Comparison of ENCODE assay signal across 8 cellular contexts in genomic region chr9:35606138-35606504, GRCh38. TPM values are rescaled to one million over a fixed set of nuclear protein-coding genes. Genes with fewer than 3 reads are reported as not detected.
DNase-seq lines count a peak whose midpoint lies in the region; ATAC-seq and TF ChIP-seq lines count a peak whose summit lies in the region.

No MANE protein-coding gene starts in this region.

- no peaks in the 10 kb centered on the region for H3K27me3 ChIP-seq in left ventricle myocardium inferior (ENCODE audit: low read depth)
- no peaks in the 10 kb centered on the region for H3K27me3 ChIP-seq in adrenal gland
- no peaks in the 10 kb centered on the region for H3K27me3 ChIP-seq in right lobe of liver

- ATAC-seq in left ventricle myocardium superior (no peak), right lobe of liver (no peak)

- H3K4me1 ChIP-seq in left ventricle myocardium inferior (peaks cover 36% of the 10 kb centered on the region), adrenal gland (replicated peaks in 1 of 2) (peaks cover 13 to 23% of the 10 kb centered on the region in 2 donors), right lobe of liver (peaks cover 0 to 11% (median 3%) of the 10 kb centered on the region in 4 donors), urinary bladder (ENCODE audit: insufficient read depth) (no peaks in the 10 kb centered on the region)

- POLR2A ChIA-PET in HEK293T (lab: Yijun Ruan, JAX): no interaction called here

- 0 to 11% (median 5%) methylated on average over 5 of the region's 5 CpGs for WGBS in adrenal gland, 4 donors
- WGBS in right lobe of liver (ENCODE audit: insufficient coverage, low coverage, low lambda C conversion rate, missing lambda C conversion rate): 8% methylated on average over 2 of the region's 5 CpGs
- WGBS in urinary bladder: 8% methylated on average over 5 of the region's 5 CpGs

- DNase-seq in left ventricle myocardium inferior (no peak), left ventricle myocardium superior (no peak), adrenal gland (peak in 1 of 7 donors; percentile 38), right lobe of liver (no peak), head of caudate nucleus (no peak), posterior cingulate gyrus (no peak), HEK293T (ENCODE audit: extremely low spot score) (no peak)

- no peaks in the 10 kb centered on the region for H3K9me3 ChIP-seq in left ventricle myocardium inferior (replicated peaks)
- no peaks in the 10 kb centered on the region for H3K9me3 ChIP-seq in adrenal gland (replicated peaks in 1 of 3)
- H3K9me3 ChIP-seq in right lobe of liver: no peaks in the 10 kb centered on the region

- no peak for TF ChIP-seq CTCF in left ventricle myocardium inferior (IDR thresholded peaks at IDR 0.05; ENCODE audit: borderline replicate concordance)
- no peak for TF ChIP-seq CTCF in adrenal gland (IDR thresholded peaks at IDR 0.05)
- TF ChIP-seq CTCF in right lobe of liver (IDR thresholded peaks at IDR 0.05): no peak

- H3K36me3 ChIP-seq in left ventricle myocardium inferior (peaks cover 24% of the 10 kb centered on the region), adrenal gland (replicated peaks in 1 of 2) (peaks cover 0 to 25% of the 10 kb centered on the region in 2 donors), right lobe of liver (peaks cover 0 to 17% (median 6%) of the 10 kb centered on the region in 4 donors), urinary bladder (ENCODE audit: insufficient read depth) (peaks cover 6% of the 10 kb centered on the region)

- TF ChIP-seq POLR2A in adrenal gland (IDR thresholded peaks at IDR 0.05) (no peak), right lobe of liver (IDR thresholded peaks at IDR 0.05) (no peak)

- intact Hi-C loops in left ventricle myocardium inferior (cut with micrococcal nuclease) (no loop called here), left ventricle myocardium superior (cut with micrococcal nuclease) (no loop called here), adrenal gland (cut with DNase I) (loop anchor here in 1 of 2 donors (5.0 kb wide), 1 partner anchor 41 kb away; no protein-coding TSS in a partner anchor), right lobe of liver (cut with DNase I) (no loop called here), head of caudate nucleus (cut with DNase I) (loop anchor here (10.0 kb wide), 1 partner anchor 51 kb away; no protein-coding TSS in a partner anchor), posterior cingulate gyrus (cut with DNase I) (no loop called here)

- H3K4me3 ChIP-seq in left ventricle myocardium inferior (peak overlapping the region; percentile 82), adrenal gland (peak overlapping the region in 3 of 4 donors; percentile 13 to 100 (median 70)), right lobe of liver (peak overlapping the region; percentile 61 to 85 (median 68)), urinary bladder (ENCODE audit: low read depth, low read length) (peak overlapping the region; percentile 96)

- H3K27ac ChIP-seq in left ventricle myocardium inferior (replicated peaks) (peak overlapping the region; percentile 98), adrenal gland (peak overlapping the region in 2 of 5 donors; percentile 94), right lobe of liver (no peak overlapping the region), urinary bladder (ENCODE audit: low read depth) (no peak overlapping the region)

- CTCF ChIA-PET in HEK293T (lab: Yijun Ruan, JAX): no interaction called here

TF ChIP-seq in HEK293T, 16 proteins besides CTCF, POLR2A, EP300 and RAD21:
- TF ChIP-seq NFRKB (IDR thresholded peaks at IDR 0.05) (no peak), ZNF384 (IDR thresholded peaks at IDR 0.05) (no peak), CTBP1 (IDR thresholded peaks at IDR 0.05; ENCODE audit: borderline replicate concordance) (no peak), FOXM1 (IDR thresholded peaks at IDR 0.05; ENCODE audit: borderline replicate concordance) (no peak), ELF4 (IDR thresholded peaks at IDR 0.05) (no peak), HDGF (IDR thresholded peaks at IDR 0.05; ENCODE audit: borderline replicate concordance) (no peak), SUZ12 (IDR thresholded peaks at IDR 0.05) (no peak), BHLHE40 (IDR thresholded peaks at IDR 0.05; ENCODE audit: borderline replicate concordance) (no peak), L3MBTL2 (conservative IDR thresholded peaks at IDR 0.05) (no peak), FOXK2 (IDR thresholded peaks at IDR 0.05) (no peak)
- TF ChIP-seq, protein P1, sequence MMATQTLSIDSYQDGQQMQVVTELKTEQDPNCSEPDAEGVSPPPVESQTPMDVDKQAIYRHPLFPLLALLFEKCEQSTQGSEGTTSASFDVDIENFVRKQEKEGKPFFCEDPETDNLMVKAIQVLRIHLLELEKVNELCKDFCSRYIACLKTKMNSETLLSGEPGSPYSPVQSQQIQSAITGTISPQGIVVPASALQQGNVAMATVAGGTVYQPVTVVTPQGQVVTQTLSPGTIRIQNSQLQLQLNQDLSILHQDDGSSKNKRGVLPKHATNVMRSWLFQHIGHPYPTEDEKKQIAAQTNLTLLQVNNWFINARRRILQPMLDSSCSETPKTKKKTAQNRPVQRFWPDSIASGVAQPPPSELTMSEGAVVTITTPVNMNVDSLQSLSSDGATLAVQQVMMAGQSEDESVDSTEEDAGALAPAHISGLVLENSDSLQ (IDR thresholded peaks at IDR 0.05): no peak

RNA-seq across cellular contexts. Expression of gene TESK1, which starts 1.1 kb away (rescaled TPM):
- total RNA-seq in left ventricle myocardium inferior (25.4 TPM), left ventricle myocardium superior (28.8 TPM), adrenal gland (100 to 1,000 TPM in 1 of 8 donors, 10 to 100 TPM in 7; 25.9 to 189 (median 55.7) TPM), right lobe of liver (10 to 100 TPM; 10.7 to 17.2 (median 13.4) TPM), urinary bladder (6.8 TPM)
- polyA plus RNA-seq in adrenal gland (100 to 1,000 TPM in 2 of 3 donors, 10 to 100 TPM in 1; 68.6 to 159 (median 152) TPM), urinary bladder (52.9 TPM)

RNA-seq across cellular contexts. Expression of gene CD72, which starts 12.1 kb away (rescaled TPM):
- total RNA-seq in left ventricle myocardium inferior (0.63 TPM), left ventricle myocardium superior (0.77 TPM), adrenal gland (1 to 10 TPM in 7 of 8 donors, under 1 TPM in 1; 0.69 to 8.0 (median 4.3) TPM), right lobe of liver (1 to 10 TPM in 4 of 6 experiments, under 1 TPM in 2; 0.60 to 6.9 (median 2.3) TPM), urinary bladder (1.5 TPM)
- polyA plus RNA-seq in adrenal gland (10 to 100 TPM in 1 of 3 donors, 1 to 10 TPM in 2; 1.3 to 18.5 (median 7.4) TPM), urinary bladder (1.6 TPM)

RNA-seq across cellular contexts. Expression of gene SIT1, which starts 44.6 kb away (rescaled TPM):
- not detected for total RNA-seq in left ventricle myocardium inferior
- total RNA-seq in left ventricle myocardium superior: 0.32 TPM
- total RNA-seq in adrenal gland: 1 to 10 TPM in 4 of 8 donors, under 1 TPM in 3, not detected in 1; 0.25 to 2.1 (median 1.1) TPM
- 1 to 10 TPM in 1 of 3 donors, under 1 TPM in 1, not detected in 1; 0.37 to 1.0 TPM for polyA plus RNA-seq in adrenal gland
- under 1 TPM in 5 of 6 experiments, not detected in 1; 0.18 to 0.58 (median 0.37) TPM for total RNA-seq in right lobe of liver
- total RNA-seq in urinary bladder: 0.48 TPM
- polyA plus RNA-seq in urinary bladder: 0.60 TPM

RNA-seq across cellular contexts. Expression of gene RMRP, which starts 51.7 kb away (rescaled TPM):
- total RNA-seq in left ventricle myocardium inferior (15,093 TPM), left ventricle myocardium superior (16,495 TPM), adrenal gland (over 10,000 TPM in 4 of 8 donors, 1,000 to 10,000 TPM in 3, 100 to 1,000 TPM in 1; 885 to 23,366 (median 13,049) TPM), right lobe of liver (over 10,000 TPM in 2 of 6 experiments, 1,000 to 10,000 TPM in 4; 1,534 to 17,791 (median 6,650) TPM), urinary bladder (99,097 TPM)
- polyA plus RNA-seq in adrenal gland (1,000 to 10,000 TPM in 2 of 3 donors, not detected in 1; 1,807 to 2,186 TPM), urinary bladder (not detected)

RNA-seq across cellular contexts. Expression of gene CCDC107, which starts 52.0 kb away (rescaled TPM):
- total RNA-seq in left ventricle myocardium inferior: 44.3 TPM
- total RNA-seq in left ventricle myocardium superior: 45.6 TPM
- total RNA-seq in adrenal gland: 10 to 100 TPM; 27.9 to 55.0 (median 39.8) TPM
- polyA plus RNA-seq in adrenal gland: 100 to 1,000 TPM in 2 of 3 donors, 10 to 100 TPM in 1; 53.6 to 198 (median 169) TPM
- total RNA-seq in right lobe of liver: 10 to 100 TPM; 10.0 to 24.2 (median 15.3) TPM
- 10.7 TPM for total RNA-seq in urinary bladder
- polyA plus RNA-seq in urinary bladder: 71.5 TPM
